Comparison of ENCODE assay signal across 8 cellular contexts in genomic region chr1:11691302-11691914, GRCh38. TPM values are rescaled to one million over a fixed set of nuclear protein-coding genes. Genes with fewer than 3 reads are reported as not detected.
A peak's percentile ranks its signal among the peaks of the same experiment; 100 is the strongest.
DNase-seq lines count a peak whose midpoint lies in the region; ATAC-seq and TF ChIP-seq lines count a peak whose summit lies in the region.

Gene DRAXIN (plus strand): TSS chr1:11691710. CDS start chr1:11706259, 14,549 bp downstream.

- TF ChIP-seq POLR2A in heart left ventricle (IDR thresholded peaks at IDR 0.05) (no peak), transverse colon (IDR thresholded peaks at IDR 0.05) (no peak)

- no peak for TF ChIP-seq EP300 in transverse colon (IDR thresholded peaks at IDR 0.05; ENCODE audit: low read depth)

- H3K27me3 Mint-ChIP-seq in activated CD4-positive, alpha-beta memory T cell treated with anti-CD3 and anti-CD28 coated beads, Interleukin-2, amount 10 ng/mL, durations not matched to agents 7 days and 5 days = peaks cover 54% of the 10 kb centered on the region

- H3K36me3 ChIP-seq in heart left ventricle (no peaks in the 10 kb centered on the region), upper lobe of right lung (no peaks in the 10 kb centered on the region), transverse colon (no peaks in the 10 kb centered on the region)

- no peak for DNase-seq in heart left ventricle
- DNase-seq in cardiac septum (ENCODE audit: low spot score) = no peak
- no peak for DNase-seq in activated CD4-positive, alpha-beta memory T cell treated with anti-CD3 and anti-CD28 coated beads, Interleukin-2, amount 10 ng/mL, durations not matched to agents 7 days and 5 days
- peak; percentile 86 for DNase-seq in iPS-NIHi7 (ENCODE audit: extremely low spot score)
- no peak for DNase-seq in upper lobe of right lung
- DNase-seq in NOMO-1 (lab: John Stamatoyannopoulos, UW; ENCODE audit: unreplicated experiment in 2 of 2) = no peak
- DNase-seq in transverse colon = no peak

- H3K27me3 ChIP-seq in heart left ventricle (peaks cover 23 to 84% (median 54%) of the 10 kb centered on the region in 9 donors), upper lobe of right lung (peaks cover 56% of the 10 kb centered on the region), transverse colon (peaks cover 78% of the 10 kb centered on the region)

- H3K9me3 Mint-ChIP-seq in activated CD4-positive, alpha-beta memory T cell treated with anti-CD3 and anti-CD28 coated beads, Interleukin-2, amount 10 ng/mL, durations not matched to agents 7 days and 5 days = no peaks in the 10 kb centered on the region

- H3K4me3 ChIP-seq in heart left ventricle = peak within 1 kb of the TSS in 9 of 12 donors; percentile 13 to 47 (median 34)
- H3K4me3 ChIP-seq in upper lobe of right lung = peak within 1 kb of the TSS; percentile 32
- H3K4me3 ChIP-seq in transverse colon = peak within 1 kb of the TSS in 2 of 4 donors; percentile 12 to 39

- no peak within 1 kb of the TSS for H3K27ac Mint-ChIP-seq in activated CD4-positive, alpha-beta memory T cell treated with anti-CD3 and anti-CD28 coated beads, Interleukin-2, amount 10 ng/mL, durations not matched to agents 7 days and 5 days

- no peaks in the 10 kb centered on the region for H3K36me3 Mint-ChIP-seq in activated CD4-positive, alpha-beta memory T cell treated with anti-CD3 and anti-CD28 coated beads, Interleukin-2, amount 10 ng/mL, durations not matched to agents 7 days and 5 days (ENCODE audit: low read depth)

- TF ChIP-seq CTCF in heart left ventricle (IDR thresholded peaks at IDR 0.05) (no peak), upper lobe of right lung (IDR thresholded peaks at IDR 0.05) (no peak), transverse colon (IDR thresholded peaks at IDR 0.05) (no peak)

- CTCF ChIA-PET in activated CD4-positive, alpha-beta memory T cell treated with anti-CD3 and anti-CD28 coated beads, Interleukin-2, amount 10 ng/mL, durations not matched to agents 7 days and 5 days (lab: Charles Lee) = interaction anchor here (0.9 to 2.2 kb wide), 2 partner anchors 29 to 41 kb away, joined by 4 to 11 read pairs; no protein-coding TSS in a partner anchor

- 1 to 2% (median 1%) methylated on average over 23 to 78 of the region's 78 CpGs; no CpG with 5 or more reads in 1 of the 4 donors for WGBS in heart left ventricle, 4 donors
- WGBS in transverse colon (ENCODE audit: low coverage in 1 of 2), 2 donors = 1% methylated on average over 21 of the region's 78 CpGs; no CpG with 5 or more reads in 1 of the 2 donors

- ATAC-seq in heart left ventricle (no peak), upper lobe of right lung (peak; percentile 6), HG02588 (IDR thresholded peaks at IDR 0.05; ENCODE audit: unreplicated experiment) (no peak)

- in situ Hi-C loops in transverse colon (cut with MboI; ENCODE audit: low pct_ligation_motif_present in 1 of 4, low pct_unique_long_range_greater_than_20kb in 1 of 4, low sequenced_read_pairs in 3 of 4) = no loop called here

- peaks cover 28% of the 10 kb centered on the region for H3K4me1 Mint-ChIP-seq in activated CD4-positive, alpha-beta memory T cell treated with anti-CD3 and anti-CD28 coated beads, Interleukin-2, amount 10 ng/mL, durations not matched to agents 7 days and 5 days

- POLR2A ChIA-PET in activated CD4-positive, alpha-beta memory T cell treated with anti-CD3 and anti-CD28 coated beads, Interleukin-2, amount 10 ng/mL, durations not matched to agents 7 days and 5 days (lab: Charles Lee) = interaction anchor here (1.3 to 3.2 kb wide), 4 partner anchors 10 to 217 kb away, joined by 3 to 14 read pairs (median 8); partner anchors contain the start of genes FBXO6 and MAD2L2

- intact Hi-C loops in heart left ventricle (cut with DNase I) (no loop called here), cardiac septum (cut with DNase I) (no loop called here), upper lobe of right lung (cut with DNase I) (no loop called here), transverse colon (cut with DNase I; ENCODE audit: low total_unique reads) (no loop called here)

- H3K4me1 ChIP-seq in heart left ventricle = peaks cover 0 to 31% (median 8%) of the 10 kb centered on the region in 12 donors
- H3K4me1 ChIP-seq in upper lobe of right lung = peaks cover 9% of the 10 kb centered on the region
- peaks cover 4 to 21% (median 17%) of the 10 kb centered on the region in 4 donors for H3K4me1 ChIP-seq in transverse colon

- H3K27ac ChIP-seq in heart left ventricle (no peak within 1 kb of the TSS), upper lobe of right lung (no peak within 1 kb of the TSS), transverse colon (no peak within 1 kb of the TSS)

- peak within 1 kb of the TSS; percentile 49 for H3K4me3 Mint-ChIP-seq in activated CD4-positive, alpha-beta memory T cell treated with anti-CD3 and anti-CD28 coated beads, Interleukin-2, amount 10 ng/mL, durations not matched to agents 7 days and 5 days

- H3K9me3 ChIP-seq in heart left ventricle (no peaks in the 10 kb centered on the region), upper lobe of right lung (no peaks in the 10 kb centered on the region), transverse colon (no peaks in the 10 kb centered on the region)

RNA-seq across cellular contexts. Expression of gene DRAXIN, which starts in this region (rescaled TPM):
- total RNA-seq in heart left ventricle (under 1 TPM in 5 of 9 donors, not detected in 4; 0.09 to 0.29 (median 0.12) TPM), cardiac septum (0.05 TPM), upper lobe of right lung (0.09 TPM), transverse colon (under 1 TPM in 2 of 4 donors, not detected in 2; 0.14 to 0.16 TPM)
- polyA plus RNA-seq in heart left ventricle = under 1 TPM; 0.03 to 0.04 TPM
- total RNA-seq in activated CD4-positive, alpha-beta memory T cell treated with anti-CD3 and anti-CD28 coated beads, Interleukin-2, amount 10 ng/mL, durations not matched to agents 7 days and 5 days = under 1 TPM; 0.60 TPM

Comparison
In these comparisons a context has a peak if more than half of its experiments do, and no peak if none do; other contexts are left out.
1. Peak in ATAC-seq and H3K4me3 ChIP-seq in upper lobe of right lung; RNA of the gene not detected or under 1 TPM.